In the genomic region with DNA sequence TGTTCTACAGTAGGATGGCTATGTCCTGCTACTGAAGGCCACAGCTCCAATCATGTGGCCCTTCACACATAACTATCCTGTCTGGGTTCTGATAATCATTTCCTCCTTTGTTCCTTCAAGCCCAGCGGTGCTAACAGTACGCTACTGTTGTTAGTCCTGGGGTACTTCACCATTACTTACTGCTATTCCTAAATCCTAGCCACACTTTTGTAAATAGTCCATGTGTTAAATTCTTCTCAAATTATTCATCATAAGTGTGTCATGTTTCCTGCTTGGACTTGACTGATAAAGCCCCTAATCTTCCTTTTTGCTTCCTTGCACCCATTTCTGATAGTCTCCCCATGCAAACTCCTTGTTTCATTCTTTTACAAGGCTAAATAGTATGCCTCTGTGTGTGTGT, we compare ENCODE assay signal across 38 cellular contexts.
"Had no signal": no experiment of that assay in that cellular context is flagged by ENCODE, and none has a peak within 500 bp of the region (broad histone marks: within the 10 kb centered on the region; RNA-seq: fewer than 3 reads in every experiment).

No MANE protein-coding gene starts in this region.

- H3K27me3 ChIP-seq: adrenal gland, ascending aorta, body of pancreas, brain microvascular endothelial cell, cardiac muscle cell had no signal

- H3K27ac ChIP-seq: adrenal gland, ascending aorta, body of pancreas, brain microvascular endothelial cell, breast epithelium, cardiac muscle cell had no signal

- H3K27me3 Mint-ChIP-seq: activated naive CD4-positive, alpha-beta T cell treated with anti-CD3 and anti-CD28 coated beads, Interleukin-2, amount 10 ng/mL, durations not matched to agents 7 days and 5 days; activated naive CD4-positive, alpha-beta T cell treated with anti-CD3 and anti-CD28 coated beads, Interleukin-2, amount 50 U/mL, for 24 hours; activated naive CD8-positive, alpha-beta T cell; activated naive CD8-positive, alpha-beta T cell treated with anti-CD3 and anti-CD28 coated beads for 36 hours; activated T-helper 17 cell treated with anti-CD3 and anti-CD28 coated beads, Interleukin-2, amount 50 U/mL, for 72 hours; central memory CD8-positive, alpha-beta T cell had no signal

- H3K4me1 ChIP-seq: adrenal gland, ascending aorta, body of pancreas, breast epithelium had no signal

- ATAC-seq: activated naive CD4-positive, alpha-beta T cell treated with anti-CD3 and anti-CD28 coated beads, Interleukin-2, amount 50 U/mL, for 72 hours; activated T-cell treated with anti-CD3 and anti-CD28 coated beads, Interleukin-2, amount 50 U/mL, for 4 hours; activated T-cell treated with anti-CD3 and anti-CD28 coated beads, Interleukin-2, amount 50 U/mL, for 72 hours; activated T-helper 17 cell treated with anti-CD3 and anti-CD28 coated beads, Interleukin-2, amount 50 U/mL, for 72 hours; body of pancreas had no signal

- H3K4me1 Mint-ChIP-seq: activated naive CD4-positive, alpha-beta T cell treated with anti-CD3 and anti-CD28 coated beads, Interleukin-2, amount 10 ng/mL, durations not matched to agents 7 days and 5 days; activated naive CD4-positive, alpha-beta T cell treated with anti-CD3 and anti-CD28 coated beads, Interleukin-2, amount 50 U/mL, for 24 hours; activated naive CD8-positive, alpha-beta T cell treated with anti-CD3 and anti-CD28 coated beads for 36 hours; activated naive CD8-positive, alpha-beta T cell treated with anti-CD3 and anti-CD28 coated beads, Interleukin-2, amount 10 ng/mL, durations not matched to agents 7 days and 5 days; activated T-helper 17 cell treated with anti-CD3 and anti-CD28 coated beads, Interleukin-2, amount 50 U/mL, for 72 hours; brain; central memory CD8-positive, alpha-beta T cell had no signal

- H3K36me3 Mint-ChIP-seq: activated naive CD4-positive, alpha-beta T cell treated with anti-CD3 and anti-CD28 coated beads, Interleukin-2, amount 10 ng/mL, durations not matched to agents 7 days and 5 days; activated naive CD4-positive, alpha-beta T cell treated with anti-CD3 and anti-CD28 coated beads, Interleukin-2, amount 50 U/mL, for 24 hours; activated naive CD4-positive, alpha-beta T cell treated with anti-CD3 and anti-CD28 coated beads, Interleukin-2, amount 50 U/mL, for 72 hours; activated naive CD8-positive, alpha-beta T cell; activated naive CD8-positive, alpha-beta T cell treated with anti-CD3 and anti-CD28 coated beads for 36 hours; activated naive CD8-positive, alpha-beta T cell treated with anti-CD3 and anti-CD28 coated beads, Interleukin-2, amount 10 ng/mL, durations not matched to agents 7 days and 5 days; brain had no signal

- H3K27ac Mint-ChIP-seq: activated naive CD4-positive, alpha-beta T cell treated with anti-CD3 and anti-CD28 coated beads for 36 hours; activated naive CD4-positive, alpha-beta T cell treated with anti-CD3 and anti-CD28 coated beads, Interleukin-2, amount 10 ng/mL, durations not matched to agents 7 days and 5 days; activated naive CD4-positive, alpha-beta T cell treated with anti-CD3 and anti-CD28 coated beads, Interleukin-2, amount 50 U/mL, for 24 hours; activated naive CD4-positive, alpha-beta T cell treated with anti-CD3 and anti-CD28 coated beads, Interleukin-2, amount 50 U/mL, for 72 hours; activated naive CD8-positive, alpha-beta T cell; activated naive CD8-positive, alpha-beta T cell treated with anti-CD3 and anti-CD28 coated beads for 36 hours; activated naive CD8-positive, alpha-beta T cell treated with anti-CD3 and anti-CD28 coated beads, Interleukin-2, amount 10 ng/mL, durations not matched to agents 7 days and 5 days; activated T-cell treated with anti-CD3 and anti-CD28 coated beads, Interleukin-2, amount 50 U/mL, for 24 hours; activated T-cell treated with anti-CD3 and anti-CD28 coated beads, Interleukin-2, amount 50 U/mL, for 72 hours; activated T-helper 1 cell treated with anti-CD3 and anti-CD28 coated beads, Interleukin-12 subunit alpha, Interleukin-12 subunit beta, Interleukin-2, Interleukin-4 antibody, amounts not matched to agents 30 ng/mL and 10 ng/mL and 1 ng/mL, durations not matched to agents 14 hours and 24 hours and 36 hours; activated T-helper 17 cell treated with anti-CD3 and anti-CD28 coated beads, Interleukin-2, amount 50 U/mL, for 72 hours; activated T-helper 2 cell treated with anti-CD3 and anti-CD28 coated beads, Interferon-gamma antibody, Interleukin-2, Interleukin-4, amounts not matched to agents 10 μg/mL and 5 μg/mL and 100 μg/mL, durations not matched to agents 14 hours and 24 hours and 36 hours; brain had no signal

- H3K36me3 ChIP-seq: adrenal gland, ascending aorta, brain microvascular endothelial cell, breast epithelium, cardiac muscle cell had no signal

- H3K4me3 Mint-ChIP-seq: activated naive CD4-positive, alpha-beta T cell treated with anti-CD3 and anti-CD28 coated beads for 36 hours; activated naive CD4-positive, alpha-beta T cell treated with anti-CD3 and anti-CD28 coated beads, Interleukin-2, amount 10 ng/mL, durations not matched to agents 7 days and 5 days; activated naive CD4-positive, alpha-beta T cell treated with anti-CD3 and anti-CD28 coated beads, Interleukin-2, amount 50 U/mL, for 24 hours; activated naive CD8-positive, alpha-beta T cell; activated naive CD8-positive, alpha-beta T cell treated with anti-CD3 and anti-CD28 coated beads for 36 hours; activated naive CD8-positive, alpha-beta T cell treated with anti-CD3 and anti-CD28 coated beads, Interleukin-2, amount 10 ng/mL, durations not matched to agents 7 days and 5 days; activated T-cell treated with anti-CD3 and anti-CD28 coated beads, Interleukin-2, amount 50 U/mL, for 24 hours; activated T-cell treated with anti-CD3 and anti-CD28 coated beads, Interleukin-2, amount 50 U/mL, for 4 hours; activated T-cell treated with anti-CD3 and anti-CD28 coated beads, Interleukin-2, amount 50 U/mL, for 72 hours; activated T-helper 1 cell treated with anti-CD3 and anti-CD28 coated beads, Interleukin-12 subunit alpha, Interleukin-12 subunit beta, Interleukin-2, Interleukin-4 antibody, amounts not matched to agents 30 ng/mL and 10 ng/mL and 1 ng/mL, durations not matched to agents 14 hours and 24 hours and 36 hours; activated T-helper 17 cell treated with anti-CD3 and anti-CD28 coated beads, Interleukin-2, amount 50 U/mL, for 72 hours; brain; central memory CD8-positive, alpha-beta T cell had no signal

- DNase-seq: activated effector memory CD4-positive, alpha-beta T cell treated with anti-CD3 and anti-CD28 coated beads, Interleukin-2, amount 50 U/mL, for 16 hours; activated effector memory CD4-positive, alpha-beta T cell treated with Interleukin-2 at 50 U/mL for 16 hours; activated gamma-delta T cell; activated gamma-delta T cell treated with Interleukin-2 at 50 U/mL for 16 hours; activated naive CD4-positive, alpha-beta T cell; activated naive CD4-positive, alpha-beta T cell treated with anti-CD3 and anti-CD28 coated beads for 36 hours; activated naive CD4-positive, alpha-beta T cell treated with anti-CD3 and anti-CD28 coated beads, Interleukin-2, amount 10 ng/mL, durations not matched to agents 7 days and 5 days; activated naive CD4-positive, alpha-beta T cell treated with anti-CD3 and anti-CD28 coated beads, Interleukin-2, amount 50 U/mL, for 16 hours; activated naive CD4-positive, alpha-beta T cell treated with Interleukin-2 at 50 U/mL for 16 hours; activated naive CD8-positive, alpha-beta T cell treated with anti-CD3 and anti-CD28 coated beads for 36 hours; activated naive CD8-positive, alpha-beta T cell treated with anti-CD3 and anti-CD28 coated beads, Interleukin-2, amount 10 ng/mL, durations not matched to agents 7 days and 5 days; activated T-cell treated with anti-CD3 and anti-CD28 coated beads for 4 hours; activated T-cell treated with anti-CD3 and anti-CD28 coated beads, Interleukin-2, amount 50 U/mL, for 1 hour; activated T-cell treated with anti-CD3 and anti-CD28 coated beads, Interleukin-2, amount 50 U/mL, for 24 hours; activated T-cell treated with anti-CD3 and anti-CD28 coated beads, Interleukin-2, amount 50 U/mL, for 4 hours; activated T-cell treated with anti-CD3 and anti-CD28 coated beads, Interleukin-2, amount 50 U/mL, for 48 hours; activated T-cell treated with anti-CD3 and anti-CD28 coated beads, Interleukin-2, amount 50 U/mL, for 72 hours; adrenal gland; amniotic stem cell; amygdala; anterior cingulate cortex; aorta; body of pancreas; brain microvascular endothelial cell; caudate nucleus; central memory CD4-positive, alpha-beta T cell; cerebellar nuclear complex had no signal

- H3K9me3 Mint-ChIP-seq: activated naive CD4-positive, alpha-beta T cell treated with anti-CD3 and anti-CD28 coated beads, Interleukin-2, amount 50 U/mL, for 24 hours; activated naive CD8-positive, alpha-beta T cell treated with anti-CD3 and anti-CD28 coated beads for 36 hours; activated T-helper 2 cell treated with anti-CD3 and anti-CD28 coated beads, Interferon-gamma antibody, Interleukin-2, Interleukin-4, amounts not matched to agents 10 μg/mL and 5 μg/mL and 100 μg/mL, durations not matched to agents 14 hours and 24 hours and 36 hours had no signal

- H3K9me3 ChIP-seq: adrenal gland, ascending aorta, body of pancreas had no signal

- H3K4me3 ChIP-seq: adrenal gland, ascending aorta, body of pancreas, breast epithelium, cardiac muscle cell had no signal
